14 cellular contexts compared by ENCODE assay signal in genomic region chrX:15913161-15913560, GRCh38. TPM values are rescaled to one million over a fixed set of nuclear protein-coding genes. Genes with fewer than 3 reads are reported as not detected.
A peak's percentile ranks its signal among the peaks of the same experiment; 100 is the strongest.
DNase-seq lines count a peak whose midpoint lies in the region; ATAC-seq, FAIRE-seq and TF ChIP-seq lines count a peak whose summit lies in the region.
"Had no signal": no experiment of that assay in that cellular context is flagged by ENCODE, and none has a peak within 500 bp of the region (broad histone marks: within the 10 kb centered on the region; RNA-seq: fewer than 3 reads in every experiment).

No MANE protein-coding gene starts in this region.

- H3K18ac ChIP-seq in H1 (ENCODE audit: extremely low read depth, low read length): no peak overlapping the region

- no peaks in the 10 kb centered on the region for H4K20me1 ChIP-seq in H1 (replicated peaks in 1 of 2; ENCODE audit: control insufficient read depth in 1 of 2, insufficient read depth in 2 of 2, low read length in 2 of 2)

- H3K23me2 ChIP-seq in H1 (ENCODE audit: low read depth, low read length): no peaks in the 10 kb centered on the region

- H3K14ac ChIP-seq in H1 (ENCODE audit: insufficient read length): no peak overlapping the region

- H3K36me3 ChIP-seq in H1 (ENCODE audit: control insufficient read depth in 2 of 4, insufficient read depth in 4 of 4, low read length in 3 of 4): no peaks in the 10 kb centered on the region; a peak in 1 of 8 replicates
- H3K36me3 ChIP-seq in MG63: no peaks in the 10 kb centered on the region
- H3K36me3 ChIP-seq in prostate gland: no peaks in the 10 kb centered on the region
- H3K36me3 ChIP-seq in heart right ventricle: no peaks in the 10 kb centered on the region
- H3K36me3 ChIP-seq: HAP-1 had no signal

- no peak overlapping the region for H2BK5ac ChIP-seq in H1 (ENCODE audit: low read depth, low read length)

- peak overlapping the region in 5 of 7 donors; percentile 3 to 78 (median 52) for H3K27ac Mint-ChIP-seq in CD14-positive monocyte

- intact Hi-C loops in CD14-positive monocyte (cut with micrococcal nuclease): loop anchor here (10.0 kb wide), 2 partner anchors 58 to 212 kb away; partner anchors contain the start of genes AP1S2 (in 2 of the 2) and GRPR (in 1 of the 2)
- intact Hi-C loops in prostate gland (cut with DNase I): no loop called here
- intact Hi-C loops in heart right ventricle (cut with DNase I): no loop called here

- 83% methylated on average over 2 of the region's 2 CpGs; no CpG with 5 or more reads in 1 of the 2 experiments for WGBS in H1 (ENCODE audit: extremely low coverage in 1 of 2, insufficient coverage in 1 of 2, insufficient read length in 1 of 2, insufficient replicate concordance in 2 of 2, low coverage in 1 of 2, low lambda C conversion rate in 2 of 2, missing lambda C conversion rate in 1 of 2), 2 experiments
- 90% methylated on average over 2 of the region's 2 CpGs for WGBS in prostate gland
- WGBS in heart right ventricle, 2 donors: 88 to 95% methylated on average over 2 of the region's 2 CpGs

- H3K27me3 ChIP-seq in H1 (replicated peaks in 1 of 4; ENCODE audit: control insufficient read depth in 3 of 4, extremely low read depth in 1 of 4, insufficient read depth in 3 of 4, low read length in 3 of 4): no peaks in the 10 kb centered on the region
- no peaks in the 10 kb centered on the region for H3K27me3 ChIP-seq in MG63
- no peaks in the 10 kb centered on the region for H3K27me3 ChIP-seq in prostate gland (replicated peaks; ENCODE audit: insufficient read depth)
- H3K27me3 ChIP-seq in heart right ventricle: peaks cover 0 to 70% (median 0%) of the 10 kb centered on the region in 7 donors

- in situ Hi-C loops in GM13977 (cut with MboI; ENCODE audit: low pct_unique_long_range_greater_than_20kb, low sequenced_read_pairs, unreplicated experiment): no loop called here

- H3K79me1 ChIP-seq in H1 (ENCODE audit: low read depth, low read length): no peaks in the 10 kb centered on the region

- H3K36me3 Mint-ChIP-seq in CD14-positive monocyte: peaks cover 3 to 5% of the 10 kb centered on the region in 2 donors

- no peak overlapping the region for H3K4me3 ChIP-seq in H1 (ENCODE audit: extremely low read depth in 1 of 4, insufficient read depth in 2 of 4, low read depth in 3 of 4, low read length in 4 of 4)
- H3K4me3 ChIP-seq in MG63: no peak overlapping the region
- H3K4me3 ChIP-seq in prostate gland: no peak overlapping the region
- H3K4me3 ChIP-seq in heart right ventricle: no peak overlapping the region
- H3K4me3 ChIP-seq: HAP-1 had no signal

- peaks cover 0 to 30% (median 0%) of the 10 kb centered on the region in 3 donors for H3K27me3 Mint-ChIP-seq in CD14-positive monocyte (ENCODE audit: low read depth in 3 of 3)

- H4K8ac ChIP-seq in H1 (ENCODE audit: extremely low read depth, insufficient read depth, low read length): no peak overlapping the region

- no peak for DNase-seq in CD14-positive monocyte (ENCODE audit: low spot score)
- peak; percentile 63 for DNase-seq in NCI-H2171 (lab: John Stamatoyannopoulos, UW)
- peak; percentile 15 for DNase-seq in RPMI7951 (ENCODE audit: low read depth)
- no peak for DNase-seq in H1 (ENCODE audit: low read depth in 1 of 2, low spot score in 2 of 2)
- DNase-seq in MG63: no peak
- DNase-seq in prostate gland (ENCODE audit: low spot score): no peak
- no peak for DNase-seq in heart right ventricle
- DNase-seq in GM13977 (ENCODE audit: low spot score): no peak
- DNase-seq: NCI-H1105 treated with DMSO at 0.1 percent for 48 hours, NCI-H187 treated with DMSO at 0.1 percent for 48 hours had no signal

- no peak overlapping the region for H3K23ac ChIP-seq in H1 (ENCODE audit: insufficient read length)

- no peak overlapping the region for H2AFZ ChIP-seq in H1 (ENCODE audit: low read length)

- TF ChIP-seq POLR2A in H1 (IDR thresholded peaks at IDR 0.05; ENCODE audit: control extremely low read depth in 1 of 2, low read depth in 2 of 2, low read length in 2 of 2) (no peak), prostate gland (IDR thresholded peaks at IDR 0.05) (no peak)

- no peak for TF ChIP-seq EP300 in H1 (IDR thresholded peaks at IDR 0.05; ENCODE audit: borderline replicate concordance in 1 of 2, low read depth in 2 of 2, low read length in 2 of 2)

- no peak overlapping the region for H4K91ac ChIP-seq in H1 (replicated peaks; ENCODE audit: insufficient read length, low read length)

- FAIRE-seq in H1 (lab: Jason Lieb, UNC): no peak
- FAIRE-seq: A204.1 had no signal

- H3K9me3 Mint-ChIP-seq in CD14-positive monocyte: peaks cover 0 to 12% (median 7%) of the 10 kb centered on the region in 7 donors

- TF ChIP-seq CTCF in CD14-positive monocyte (IDR thresholded peaks at IDR 0.05) (no peak), H1 (IDR thresholded peaks at IDR 0.05; ENCODE audit: control extremely low read depth in 1 of 3, insufficient read depth in 1 of 3, low read depth in 1 of 3, low read length in 3 of 3) (no peak), prostate gland (IDR thresholded peaks at IDR 0.05) (no peak), heart right ventricle (IDR thresholded peaks at IDR 0.05) (no peak), GM13977 (IDR thresholded peaks at IDR 0.05; ENCODE audit: extremely low read depth, insufficient read depth, missing control alignments) (no peak)

- H3K9me3 ChIP-seq in H1 (ENCODE audit: insufficient read depth in 2 of 2, low read depth in 1 of 2, low read length in 1 of 2): peaks cover 6 to 10% of the 10 kb centered on the region in 2 experiments; a peak in 2 of 4 replicates
- no peaks in the 10 kb centered on the region for H3K9me3 ChIP-seq in MG63
- no peaks in the 10 kb centered on the region for H3K9me3 ChIP-seq in prostate gland
- peaks cover 0 to 9% (median 0%) of the 10 kb centered on the region in 11 donors for H3K9me3 ChIP-seq in heart right ventricle
- H3K9me3 ChIP-seq: HAP-1 had no signal

- no peak overlapping the region for H3K4me3 Mint-ChIP-seq in CD14-positive monocyte

- no peak overlapping the region for H3K4me2 ChIP-seq in H1 (ENCODE audit: insufficient read depth in 1 of 2, low read depth in 2 of 2, low read length in 2 of 2)

- H3K27ac ChIP-seq in H1 (ENCODE audit: low read depth, low read length) (no peak overlapping the region), prostate gland (no peak overlapping the region), heart right ventricle (no peak overlapping the region)
- H3K27ac ChIP-seq: HL-60, RWPE1 had no signal

- H4K5ac ChIP-seq in H1 (ENCODE audit: insufficient read length, low read depth, low read length): no peak overlapping the region

- H2BK120ac ChIP-seq in H1 (replicated peaks; ENCODE audit: low read depth, low read length): no peak overlapping the region

- CTCF ChIA-PET in H1 (lab: Charles Lee; ENCODE audit: partially characterized antibody): no interaction called here

- H3K4me1 Mint-ChIP-seq in CD14-positive monocyte: peaks cover 70% of the 10 kb centered on the region

- H3K9ac ChIP-seq in H1 (replicated peaks in 1 of 4; ENCODE audit: extremely low read depth in 1 of 4, low read depth in 3 of 4, low read length in 3 of 4): no peak overlapping the region

- peak in 1 of 2 experiments; percentile 18; a peak in 1 of 4 replicates for TF ChIP-seq RAD21 in H1 (IDR thresholded peaks at IDR 0.05 in 1 of 2, conservative IDR thresholded peaks at IDR 0.05 in 1 of 2; ENCODE audit: low read depth in 2 of 2, low read length in 2 of 2)

- POLR2A ChIA-PET in H1 (lab: Charles Lee; ENCODE audit: partially characterized antibody): no interaction called here

- no peak overlapping the region for H3K4ac ChIP-seq in H1 (replicated peaks; ENCODE audit: insufficient read length, low read depth, low read length)

- no peak overlapping the region for H3K56ac ChIP-seq in H1 (replicated peaks; ENCODE audit: insufficient read length, low read depth, low read length)

- H3K79me2 ChIP-seq in H1 (ENCODE audit: control insufficient read depth in 1 of 2, insufficient read depth in 2 of 2, low read length in 2 of 2): no peaks in the 10 kb centered on the region

- peaks cover 2 to 13% (median 9%) of the 10 kb centered on the region in 4 experiments; a peak in 5 of 7 replicates for H3K4me1 ChIP-seq in H1 (replicated peaks in 1 of 4; ENCODE audit: control insufficient read depth in 3 of 4, insufficient read depth in 4 of 4, low read length in 3 of 4)
- no peaks in the 10 kb centered on the region for H3K4me1 ChIP-seq in prostate gland (replicated peaks)
- peaks cover 0 to 40% (median 0%) of the 10 kb centered on the region in 9 donors for H3K4me1 ChIP-seq in heart right ventricle

- 0 out of 2 replicates have a peak overlapping the region, but pooled peaks have one; percentile 10 for H2BK20ac ChIP-seq in H1 (ENCODE audit: low read length)

- no peak for ATAC-seq in heart right ventricle

- H2AK5ac ChIP-seq in H1 (ENCODE audit: low read depth, low read length): no peak overlapping the region

- no peak overlapping the region for H2BK12ac ChIP-seq in H1 (ENCODE audit: low read depth, low read length)

- no peak overlapping the region for H2BK15ac ChIP-seq in H1 (ENCODE audit: low read length)

TF ChIP-seq in H1, 55 proteins besides CTCF, POLR2A, EP300 and RAD21 (continues in another document):
- TF ChIP-seq POU5F1 (IDR thresholded peaks at IDR 0.05; ENCODE audit: low read depth, low read length) (no peak), RFX5 (IDR thresholded peaks at IDR 0.05; ENCODE audit: borderline replicate concordance, low read depth, low read length) (no peak), GTF2F1 (IDR thresholded peaks at IDR 0.05; ENCODE audit: borderline replicate concordance, low read depth, low read length) (no peak), TBP (IDR thresholded peaks at IDR 0.05; ENCODE audit: low read depth, low read length) (no peak), ZNF274 (IDR thresholded peaks at IDR 0.05; ENCODE audit: borderline replicate concordance, extremely low read depth, low read length) (no peak), POLR2AphosphoS5 (IDR thresholded peaks at IDR 0.05; ENCODE audit: low read depth, low read length) (no peak), HDAC2 (IDR thresholded peaks at IDR 0.05; ENCODE audit: borderline replicate concordance in 1 of 2, low read depth in 2 of 2, low read length in 2 of 2) (no peak)

RNA-seq across cellular contexts. Expression of gene AP1S2, which starts 58.5 kb away (rescaled TPM):
- polyA plus RNA-seq in CD14-positive monocyte (100 to 1,000 TPM; 806 to 851 TPM), H1 (2011; rRNA removed) (41.3 and 88.2 TPM in 2 replicates), heart right ventricle (10 to 100 TPM; 47.4 to 60.2 TPM)
- total RNA-seq in RPMI7951 (2014; rRNA removed; shearing (Covaris generic)): 160 TPM in 2 replicates
- 230 and 237 TPM in 2 replicates for total RNA-seq in H1 (2021; fragmentation: NEBNext Ultra II Directional; extraction: Animal tissue kit (Norgen Biotek cat#: 25700))
- 114 TPM for polyA plus RNA-seq in H1 (2011; cell fraction: cytosol; rRNA removed)
- polyA plus RNA-seq in H1 (2011; cell fraction: nucleus; rRNA removed): 36.2 TPM
- 105 to 192 TPM (median 134 TPM) in 4 replicates for polyA plus RNA-seq in H1 (2012, experiment 1 of 2)
- polyA plus RNA-seq in H1 (2012, experiment 2 of 2): 32.4 TPM
- polyA plus RNA-seq in H1 (2013, experiment 1 of 2): 128 TPM
- polyA plus RNA-seq in H1 (2013, experiment 2 of 2): 123 TPM
- polyA minus RNA-seq in H1 (2011; rRNA and poly(A)+ RNA removed): 53.8 and 103 TPM in 2 replicates
- 86.9 TPM for polyA minus RNA-seq in H1 (2011; cell fraction: cytosol; rRNA and poly(A)+ RNA removed)
- 109 TPM for polyA minus RNA-seq in H1 (2011; cell fraction: nucleus; rRNA and poly(A)+ RNA removed)
- 10.8 and 15.5 TPM in 2 replicates for total RNA-seq in MG63 (2014; rRNA removed; shearing (Covaris generic); ENCODE audit: low replicate concordance)
- total RNA-seq in prostate gland (100 to 1,000 TPM in 1 of 2 donors, 10 to 100 TPM in 1; 27.3 to 122 TPM), heart right ventricle (100 to 1,000 TPM; 112 to 191 (median 131) TPM)

Comparison
In these comparisons a context has a peak if more than half of its experiments do, and no peak if none do; other contexts are left out.
1. DNase-seq: peak in NCI-H2171 (single experiment) and RPMI7951 (single experiment); none in CD14-positive monocyte (single experiment), H1 (0 of 2), MG63 (single experiment), prostate gland (single experiment), heart right ventricle (0 of 2) and GM13977 (single experiment).
2. intact Hi-C loops: an anchor here in CD14-positive monocyte (10.0 kb wide); none called in prostate gland and heart right ventricle.